In the genomic region with DNA sequence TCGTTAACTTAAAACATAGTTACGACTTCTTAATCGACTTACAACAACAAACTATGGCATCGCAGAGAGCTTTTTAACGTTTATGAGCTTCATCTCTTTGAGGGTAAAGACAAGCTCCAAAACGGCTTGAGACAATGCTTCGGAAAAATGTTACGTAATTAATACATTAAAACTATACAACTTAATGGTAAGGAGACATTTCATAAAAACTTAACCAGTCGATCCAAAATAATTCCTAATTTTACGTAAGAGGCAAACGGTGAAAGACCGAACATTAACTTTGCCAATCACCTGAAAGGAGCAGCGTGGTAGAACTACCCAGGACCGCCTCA, we compare ENCODE assay signal across 8 cellular contexts. TPM values are rescaled to one million over a fixed set of nuclear protein-coding genes. Genes with fewer than 3 reads are reported as not detected.
DNase-seq lines count a peak whose midpoint lies in the region; ATAC-seq and TF ChIP-seq lines count a peak whose summit lies in the region.

No MANE protein-coding gene starts in this region.

- POLR2A ChIA-PET in GM10248 (lab: Yijun Ruan, JAX), result interaction anchor here (0.6 to 1.0 kb wide), 2 partner anchors 9 to 17 kb away, joined by 3 to 4 read pairs; no protein-coding TSS in a partner anchor

- CTCF ChIA-PET in GM10248 (lab: Yijun Ruan, JAX), result interaction anchor here (0.6 to 4.3 kb wide), 30 partner anchors 9 to 710 kb away, joined by 3 to 64 read pairs (median 4); partner anchors contain the start of gene GRAMD1C

- peak overlapping the region; percentile 96 for H3K4me3 ChIP-seq in GM12865 (ENCODE audit: low read depth, low read length)
- peak overlapping the region; percentile 80 for H3K4me3 ChIP-seq in SJSA1
- peak overlapping the region; percentile 92 for H3K4me3 ChIP-seq in fibroblast of mammary gland (ENCODE audit: control insufficient read depth, low read depth, low read length)
- H3K4me3 ChIP-seq in psoas muscle, result peak overlapping the region; percentile 89

- no peaks in the 10 kb centered on the region for H3K27me3 ChIP-seq in SJSA1 (replicated peaks)
- H3K27me3 ChIP-seq in psoas muscle (ENCODE audit: insufficient read depth in 3 of 3, low read length in 2 of 3), result no peaks in the 10 kb centered on the region

- ATAC-seq in psoas muscle (no peak), GM19324 (IDR thresholded peaks at IDR 0.05; ENCODE audit: low FRiP score, unreplicated experiment) (no peak), HG03039 (IDR thresholded peaks at IDR 0.05; ENCODE audit: unreplicated experiment) (no peak)

- H3K36me3 ChIP-seq in SJSA1 (peaks cover 30% of the 10 kb centered on the region), psoas muscle (ENCODE audit: insufficient read depth in 1 of 2, low read depth in 1 of 2) (no peaks in the 10 kb centered on the region)

- intact Hi-C loops in psoas muscle (cut with DNase I), result loop anchor here (2.0 to 10.0 kb wide), 8 partner anchors 48 to 248 kb away; partner anchors contain the start of genes USF3 (in 2 of the 2), GRAMD1C (in 1 of the 2) and SPICE1 (in 1 of the 2)

- 1 to 2% (median 1%) methylated on average over 14 of the region's 14 CpGs for WGBS in psoas muscle, 3 donors

- H3K4me1 ChIP-seq in SJSA1 (replicated peaks) (peaks cover 23% of the 10 kb centered on the region), psoas muscle (peaks cover 63% of the 10 kb centered on the region)

- TF ChIP-seq CTCF in GM12865 (IDR thresholded peaks at IDR 0.05; ENCODE audit: insufficient read depth, low read depth, low read length, missing control alignments) (no peak), fibroblast of mammary gland (conservative IDR thresholded peaks at IDR 0.05; ENCODE audit: control insufficient read depth, insufficient read depth, low read depth, low read length) (no peak), psoas muscle (IDR thresholded peaks at IDR 0.05) (no peak), GM10248 (IDR thresholded peaks at IDR 0.05; ENCODE audit: control extremely low read depth, extremely low read depth, low read depth, missing control alignments) (no peak)

- peak overlapping the region; percentile 99 for H3K27ac ChIP-seq in SJSA1
- peak overlapping the region; percentile 99 for H3K27ac ChIP-seq in psoas muscle

- no peaks in the 10 kb centered on the region for H3K9me3 ChIP-seq in SJSA1 (replicated peaks)
- no peaks in the 10 kb centered on the region for H3K9me3 ChIP-seq in psoas muscle

- DNase-seq in GM12865 (ENCODE audit: low read depth), result no peak
- DNase-seq in SJSA1 (ENCODE audit: low read depth in 1 of 2, low spot score in 2 of 2), result no peak
- no peak for DNase-seq in fibroblast of mammary gland (ENCODE audit: low read depth)
- no peak for DNase-seq in psoas muscle
- no peak for DNase-seq in GM10248 (ENCODE audit: extremely low spot score)
- DNase-seq in DMS153 (lab: John Stamatoyannopoulos, UW), result no peak

RNA-seq across cellular contexts. Expression of gene NAA50, which starts 1.1 kb away (rescaled TPM):
- 165 and 166 TPM in 2 replicates for total RNA-seq in SJSA1 (2014; rRNA removed; shearing (Covaris generic))
- total RNA-seq in psoas muscle, result 100 to 1,000 TPM; 180 to 337 (median 270) TPM
- 100 to 1,000 TPM; 144 to 495 (median 216) TPM for polyA plus RNA-seq in psoas muscle

RNA-seq across cellular contexts. Expression of gene ATP6V1A, which starts 1.9 kb away (rescaled TPM):
- 54.8 and 65.8 TPM in 2 replicates for total RNA-seq in SJSA1 (2014; rRNA removed; shearing (Covaris generic))
- total RNA-seq in psoas muscle, result 10 to 100 TPM; 15.3 to 20.6 (median 17.1) TPM
- 10 to 100 TPM in 1 of 3 donors, 1 to 10 TPM in 2; 4.2 to 19.5 (median 6.9) TPM for polyA plus RNA-seq in psoas muscle

RNA-seq across cellular contexts. Expression of gene USF3, which starts 48.5 kb away (rescaled TPM):
- total RNA-seq in SJSA1 (2014; rRNA removed; shearing (Covaris generic)), result 7.2 and 8.1 TPM in 2 replicates
- 10 to 100 TPM; 17.2 to 35.4 (median 28.4) TPM for total RNA-seq in psoas muscle
- 10 to 100 TPM in 1 of 3 donors, 1 to 10 TPM in 2; 6.3 to 20.4 (median 9.3) TPM for polyA plus RNA-seq in psoas muscle
